ENCODE assay signal across 1 cellular context in the genomic region with DNA sequence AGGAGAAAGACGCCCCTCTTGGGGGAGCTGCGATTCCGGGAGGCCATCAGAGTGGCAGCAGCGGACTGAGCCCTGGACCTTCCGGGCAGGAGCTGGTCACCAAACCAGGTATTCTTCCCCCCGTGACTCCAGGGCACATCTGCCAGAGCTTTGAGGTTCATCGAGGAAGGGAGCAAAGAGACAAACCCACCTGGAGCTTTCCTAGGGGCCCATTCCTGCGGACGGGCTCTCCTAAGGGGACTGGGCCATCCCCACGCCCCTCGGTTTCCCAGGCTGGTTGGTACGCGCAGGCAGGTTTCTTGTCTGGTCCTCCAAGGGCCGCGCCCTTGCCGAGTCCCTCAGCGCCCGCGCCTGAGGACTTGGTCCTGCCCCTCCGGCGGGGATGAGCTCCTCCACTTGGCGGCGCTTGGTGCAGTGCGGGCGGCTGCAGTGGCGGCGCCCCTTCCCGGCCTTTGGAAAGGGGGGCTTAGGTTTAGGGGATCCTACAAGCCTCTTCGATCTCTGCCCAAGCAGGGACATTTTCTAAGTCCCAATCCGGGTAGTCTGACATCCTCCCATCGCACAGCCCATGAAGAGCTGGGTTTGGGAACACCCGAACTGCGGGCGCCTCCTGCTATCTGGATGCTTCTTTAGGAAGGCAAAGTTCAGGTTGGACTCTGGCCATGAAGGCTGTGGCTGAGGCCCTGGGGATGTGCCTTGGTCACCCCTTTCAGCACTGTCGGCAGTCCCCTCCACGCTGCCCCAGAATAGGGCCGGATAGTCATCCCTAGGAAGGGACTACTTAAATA.
TF ChIP-seq lines count a peak whose summit lies in the region.

No MANE protein-coding gene starts in this region.

TF ChIP-seq in HepG2, 621 proteins besides CTCF, POLR2A, EP300 and RAD21 (continued from another document and continues in another):
- TF ChIP-seq, protein P1, sequence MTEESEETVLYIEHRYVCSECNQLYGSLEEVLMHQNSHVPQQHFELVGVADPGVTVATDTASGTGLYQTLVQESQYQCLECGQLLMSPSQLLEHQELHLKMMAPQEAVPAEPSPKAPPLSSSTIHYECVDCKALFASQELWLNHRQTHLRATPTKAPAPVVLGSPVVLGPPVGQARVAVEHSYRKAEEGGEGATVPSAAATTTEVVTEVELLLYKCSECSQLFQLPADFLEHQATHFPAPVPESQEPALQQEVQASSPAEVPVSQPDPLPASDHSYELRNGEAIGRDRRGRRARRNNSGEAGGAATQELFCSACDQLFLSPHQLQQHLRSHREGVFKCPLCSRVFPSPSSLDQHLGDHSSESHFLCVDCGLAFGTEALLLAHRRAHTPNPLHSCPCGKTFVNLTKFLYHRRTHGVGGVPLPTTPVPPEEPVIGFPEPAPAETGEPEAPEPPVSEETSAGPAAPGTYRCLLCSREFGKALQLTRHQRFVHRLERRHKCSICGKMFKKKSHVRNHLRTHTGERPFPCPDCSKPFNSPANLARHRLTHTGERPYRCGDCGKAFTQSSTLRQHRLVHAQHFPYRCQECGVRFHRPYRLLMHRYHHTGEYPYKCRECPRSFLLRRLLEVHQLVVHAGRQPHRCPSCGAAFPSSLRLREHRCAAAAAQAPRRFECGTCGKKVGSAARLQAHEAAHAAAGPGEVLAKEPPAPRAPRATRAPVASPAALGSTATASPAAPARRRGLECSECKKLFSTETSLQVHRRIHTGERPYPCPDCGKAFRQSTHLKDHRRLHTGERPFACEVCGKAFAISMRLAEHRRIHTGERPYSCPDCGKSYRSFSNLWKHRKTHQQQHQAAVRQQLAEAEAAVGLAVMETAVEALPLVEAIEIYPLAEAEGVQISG (CRISPR knock-in tag; IDR thresholded peaks at IDR 0.05) = no peak
- TF ChIP-seq, protein P2, sequence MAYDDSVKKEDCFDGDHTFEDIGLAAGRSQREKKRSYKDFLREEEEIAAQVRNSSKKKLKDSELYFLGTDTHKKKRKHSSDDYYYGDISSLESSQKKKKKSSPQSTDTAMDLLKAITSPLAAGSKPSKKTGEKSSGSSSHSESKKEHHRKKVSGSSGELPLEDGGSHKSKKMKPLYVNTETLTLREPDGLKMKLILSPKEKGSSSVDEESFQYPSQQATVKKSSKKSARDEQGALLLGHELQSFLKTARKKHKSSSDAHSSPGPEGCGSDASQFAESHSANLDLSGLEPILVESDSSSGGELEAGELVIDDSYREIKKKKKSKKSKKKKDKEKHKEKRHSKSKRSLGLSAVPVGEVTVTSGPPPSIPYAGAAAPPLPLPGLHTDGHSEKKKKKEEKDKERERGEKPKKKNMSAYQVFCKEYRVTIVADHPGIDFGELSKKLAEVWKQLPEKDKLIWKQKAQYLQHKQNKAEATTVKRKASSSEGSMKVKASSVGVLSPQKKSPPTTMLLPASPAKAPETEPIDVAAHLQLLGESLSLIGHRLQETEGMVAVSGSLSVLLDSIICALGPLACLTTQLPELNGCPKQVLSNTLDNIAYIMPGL (CRISPR knock-in tag; IDR thresholded peaks at IDR 0.05; ENCODE audit: borderline replicate concordance in 1 of 2, low read depth in 1 of 2) = peak; percentile 68 to 74; a peak in 3 of 4 replicates
- TF ChIP-seq NPAS2 (CRISPR knock-in tag; IDR thresholded peaks at IDR 0.05; ENCODE audit: borderline replicate concordance) = 0 out of 2 replicates have a peak, but pooled peaks have one; percentile 2
- no peak for TF ChIP-seq ZNF24 (IDR thresholded peaks at IDR 0.05)
- TF ChIP-seq, protein P3, sequence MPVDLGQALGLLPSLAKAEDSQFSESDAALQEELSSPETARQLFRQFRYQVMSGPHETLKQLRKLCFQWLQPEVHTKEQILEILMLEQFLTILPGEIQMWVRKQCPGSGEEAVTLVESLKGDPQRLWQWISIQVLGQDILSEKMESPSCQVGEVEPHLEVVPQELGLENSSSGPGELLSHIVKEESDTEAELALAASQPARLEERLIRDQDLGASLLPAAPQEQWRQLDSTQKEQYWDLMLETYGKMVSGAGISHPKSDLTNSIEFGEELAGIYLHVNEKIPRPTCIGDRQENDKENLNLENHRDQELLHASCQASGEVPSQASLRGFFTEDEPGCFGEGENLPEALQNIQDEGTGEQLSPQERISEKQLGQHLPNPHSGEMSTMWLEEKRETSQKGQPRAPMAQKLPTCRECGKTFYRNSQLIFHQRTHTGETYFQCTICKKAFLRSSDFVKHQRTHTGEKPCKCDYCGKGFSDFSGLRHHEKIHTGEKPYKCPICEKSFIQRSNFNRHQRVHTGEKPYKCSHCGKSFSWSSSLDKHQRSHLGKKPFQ (CRISPR knock-in tag; IDR thresholded peaks at IDR 0.05; ENCODE audit: insufficient replicate concordance) = no peak
- TF ChIP-seq RARA (CRISPR knock-in tag; IDR thresholded peaks at IDR 0.05) = 0 out of 2 replicates have a peak, but pooled peaks have one; percentile 13
- 0 out of 2 replicates have a peak, but pooled peaks have one; percentile 52 for TF ChIP-seq ZFP82 (CRISPR knock-in tag; IDR thresholded peaks at IDR 0.05; ENCODE audit: borderline replicate concordance)
- 0 out of 2 replicates have a peak, but pooled peaks have one; percentile 1 for TF ChIP-seq ZBTB3 (CRISPR knock-in tag; IDR thresholded peaks at IDR 0.05; ENCODE audit: borderline replicate concordance, low read depth)
- no peak for TF ChIP-seq ZBTB20 (CRISPR knock-in tag; IDR thresholded peaks at IDR 0.05; ENCODE audit: borderline replicate concordance, low read depth)
- 0 out of 2 replicates have a peak, but pooled peaks have one; percentile 24 for TF ChIP-seq SALL2 (CRISPR knock-in tag; IDR thresholded peaks at IDR 0.05)
- 0 out of 2 replicates have a peak, but pooled peaks have one; percentile 11 for TF ChIP-seq ZNF263 (CRISPR knock-in tag; IDR thresholded peaks at IDR 0.05)
- TF ChIP-seq FOSL2 (CRISPR knock-in tag; IDR thresholded peaks at IDR 0.05) = peak; percentile 5; the same call in 1 of the 2 replicates
- TF ChIP-seq HHEX (CRISPR knock-in tag; IDR thresholded peaks at IDR 0.05) = no peak
- TF ChIP-seq ZNF547 (CRISPR knock-in tag; IDR thresholded peaks at IDR 0.05) = 0 out of 2 replicates have a peak, but pooled peaks have one; percentile 42
- TF ChIP-seq PAX8 (CRISPR knock-in tag; IDR thresholded peaks at IDR 0.05; ENCODE audit: borderline replicate concordance) = 0 out of 2 replicates have a peak, but pooled peaks have one; percentile 27
- TF ChIP-seq ZNF441 (CRISPR knock-in tag; IDR thresholded peaks at IDR 0.05; ENCODE audit: borderline replicate concordance) = peak; percentile 23; the same call in 1 of the 2 replicates
- TF ChIP-seq, protein P4, sequence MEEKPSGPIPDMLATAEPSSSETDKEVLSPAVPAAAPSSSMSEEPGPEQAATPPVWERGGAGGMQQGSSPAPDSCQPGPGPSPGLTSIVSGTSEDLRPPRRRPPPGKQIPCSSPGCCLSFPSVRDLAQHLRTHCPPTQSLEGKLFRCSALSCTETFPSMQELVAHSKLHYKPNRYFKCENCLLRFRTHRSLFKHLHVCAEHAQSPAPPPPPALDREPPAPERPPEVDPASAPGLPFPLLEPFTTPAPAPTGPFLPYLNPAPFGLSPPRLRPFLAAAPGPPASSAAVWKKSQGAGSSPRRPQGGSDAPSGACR (CRISPR knock-in tag; IDR thresholded peaks at IDR 0.05) = no peak; the same call in 1 of the 2 replicates
- TF ChIP-seq, protein P5, sequence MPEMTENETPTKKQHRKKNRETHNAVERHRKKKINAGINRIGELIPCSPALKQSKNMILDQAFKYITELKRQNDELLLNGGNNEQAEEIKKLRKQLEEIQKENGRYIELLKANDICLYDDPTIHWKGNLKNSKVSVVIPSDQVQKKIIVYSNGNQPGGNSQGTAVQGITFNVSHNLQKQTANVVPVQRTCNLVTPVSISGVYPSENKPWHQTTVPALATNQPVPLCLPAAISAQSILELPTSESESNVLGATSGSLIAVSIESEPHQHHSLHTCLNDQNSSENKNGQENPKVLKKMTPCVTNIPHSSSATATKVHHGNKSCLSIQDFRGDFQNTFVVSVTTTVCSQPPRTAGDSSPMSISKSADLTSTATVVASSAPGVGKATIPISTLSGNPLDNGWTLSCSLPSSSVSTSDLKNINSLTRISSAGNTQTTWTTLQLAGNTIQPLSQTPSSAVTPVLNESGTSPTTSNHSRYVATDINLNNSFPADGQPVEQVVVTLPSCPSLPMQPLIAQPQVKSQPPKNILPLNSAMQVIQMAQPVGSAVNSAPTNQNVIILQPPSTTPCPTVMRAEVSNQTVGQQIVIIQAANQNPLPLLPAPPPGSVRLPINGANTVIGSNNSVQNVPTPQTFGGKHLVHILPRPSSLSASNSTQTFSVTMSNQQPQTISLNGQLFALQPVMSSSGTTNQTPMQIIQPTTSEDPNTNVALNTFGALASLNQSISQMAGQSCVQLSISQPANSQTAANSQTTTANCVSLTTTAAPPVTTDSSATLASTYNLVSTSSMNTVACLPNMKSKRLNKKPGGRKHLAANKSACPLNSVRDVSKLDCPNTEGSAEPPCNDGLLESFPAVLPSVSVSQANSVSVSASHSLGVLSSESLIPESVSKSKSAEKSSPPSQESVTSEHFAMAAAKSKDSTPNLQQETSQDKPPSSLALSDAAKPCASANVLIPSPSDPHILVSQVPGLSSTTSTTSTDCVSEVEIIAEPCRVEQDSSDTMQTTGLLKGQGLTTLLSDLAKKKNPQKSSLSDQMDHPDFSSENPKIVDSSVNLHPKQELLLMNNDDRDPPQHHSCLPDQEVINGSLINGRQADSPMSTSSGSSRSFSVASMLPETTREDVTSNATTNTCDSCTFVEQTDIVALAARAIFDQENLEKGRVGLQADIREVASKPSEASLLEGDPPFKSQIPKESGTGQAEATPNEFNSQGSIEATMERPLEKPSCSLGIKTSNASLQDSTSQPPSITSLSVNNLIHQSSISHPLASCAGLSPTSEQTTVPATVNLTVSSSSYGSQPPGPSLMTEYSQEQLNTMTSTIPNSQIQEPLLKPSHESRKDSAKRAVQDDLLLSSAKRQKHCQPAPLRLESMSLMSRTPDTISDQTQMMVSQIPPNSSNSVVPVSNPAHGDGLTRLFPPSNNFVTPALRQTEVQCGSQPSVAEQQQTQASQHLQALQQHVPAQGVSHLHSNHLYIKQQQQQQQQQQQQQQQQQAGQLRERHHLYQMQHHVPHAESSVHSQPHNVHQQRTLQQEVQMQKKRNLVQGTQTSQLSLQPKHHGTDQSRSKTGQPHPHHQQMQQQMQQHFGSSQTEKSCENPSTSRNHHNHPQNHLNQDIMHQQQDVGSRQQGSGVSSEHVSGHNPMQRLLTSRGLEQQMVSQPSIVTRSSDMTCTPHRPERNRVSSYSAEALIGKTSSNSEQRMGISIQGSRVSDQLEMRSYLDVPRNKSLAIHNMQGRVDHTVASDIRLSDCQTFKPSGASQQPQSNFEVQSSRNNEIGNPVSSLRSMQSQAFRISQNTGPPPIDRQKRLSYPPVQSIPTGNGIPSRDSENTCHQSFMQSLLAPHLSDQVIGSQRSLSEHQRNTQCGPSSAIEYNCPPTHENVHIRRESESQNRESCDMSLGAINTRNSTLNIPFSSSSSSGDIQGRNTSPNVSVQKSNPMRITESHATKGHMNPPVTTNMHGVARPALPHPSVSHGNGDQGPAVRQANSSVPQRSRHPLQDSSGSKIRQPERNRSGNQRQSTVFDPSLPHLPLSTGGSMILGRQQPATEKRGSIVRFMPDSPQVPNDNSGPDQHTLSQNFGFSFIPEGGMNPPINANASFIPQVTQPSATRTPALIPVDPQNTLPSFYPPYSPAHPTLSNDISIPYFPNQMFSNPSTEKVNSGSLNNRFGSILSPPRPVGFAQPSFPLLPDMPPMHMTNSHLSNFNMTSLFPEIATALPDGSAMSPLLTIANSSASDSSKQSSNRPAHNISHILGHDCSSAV (CRISPR knock-in tag; IDR thresholded peaks at IDR 0.05; ENCODE audit: borderline replicate concordance) = 0 out of 2 replicates have a peak, but pooled peaks have one; percentile 24
- TF ChIP-seq, protein P6, sequence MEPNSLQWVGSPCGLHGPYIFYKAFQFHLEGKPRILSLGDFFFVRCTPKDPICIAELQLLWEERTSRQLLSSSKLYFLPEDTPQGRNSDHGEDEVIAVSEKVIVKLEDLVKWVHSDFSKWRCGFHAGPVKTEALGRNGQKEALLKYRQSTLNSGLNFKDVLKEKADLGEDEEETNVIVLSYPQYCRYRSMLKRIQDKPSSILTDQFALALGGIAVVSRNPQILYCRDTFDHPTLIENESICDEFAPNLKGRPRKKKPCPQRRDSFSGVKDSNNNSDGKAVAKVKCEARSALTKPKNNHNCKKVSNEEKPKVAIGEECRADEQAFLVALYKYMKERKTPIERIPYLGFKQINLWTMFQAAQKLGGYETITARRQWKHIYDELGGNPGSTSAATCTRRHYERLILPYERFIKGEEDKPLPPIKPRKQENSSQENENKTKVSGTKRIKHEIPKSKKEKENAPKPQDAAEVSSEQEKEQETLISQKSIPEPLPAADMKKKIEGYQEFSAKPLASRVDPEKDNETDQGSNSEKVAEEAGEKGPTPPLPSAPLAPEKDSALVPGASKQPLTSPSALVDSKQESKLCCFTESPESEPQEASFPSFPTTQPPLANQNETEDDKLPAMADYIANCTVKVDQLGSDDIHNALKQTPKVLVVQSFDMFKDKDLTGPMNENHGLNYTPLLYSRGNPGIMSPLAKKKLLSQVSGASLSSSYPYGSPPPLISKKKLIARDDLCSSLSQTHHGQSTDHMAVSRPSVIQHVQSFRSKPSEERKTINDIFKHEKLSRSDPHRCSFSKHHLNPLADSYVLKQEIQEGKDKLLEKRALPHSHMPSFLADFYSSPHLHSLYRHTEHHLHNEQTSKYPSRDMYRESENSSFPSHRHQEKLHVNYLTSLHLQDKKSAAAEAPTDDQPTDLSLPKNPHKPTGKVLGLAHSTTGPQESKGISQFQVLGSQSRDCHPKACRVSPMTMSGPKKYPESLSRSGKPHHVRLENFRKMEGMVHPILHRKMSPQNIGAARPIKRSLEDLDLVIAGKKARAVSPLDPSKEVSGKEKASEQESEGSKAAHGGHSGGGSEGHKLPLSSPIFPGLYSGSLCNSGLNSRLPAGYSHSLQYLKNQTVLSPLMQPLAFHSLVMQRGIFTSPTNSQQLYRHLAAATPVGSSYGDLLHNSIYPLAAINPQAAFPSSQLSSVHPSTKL (CRISPR knock-in tag; IDR thresholded peaks at IDR 0.05) = 0 out of 2 replicates have a peak, but pooled peaks have one; percentile 11
- TF ChIP-seq, protein P7, sequence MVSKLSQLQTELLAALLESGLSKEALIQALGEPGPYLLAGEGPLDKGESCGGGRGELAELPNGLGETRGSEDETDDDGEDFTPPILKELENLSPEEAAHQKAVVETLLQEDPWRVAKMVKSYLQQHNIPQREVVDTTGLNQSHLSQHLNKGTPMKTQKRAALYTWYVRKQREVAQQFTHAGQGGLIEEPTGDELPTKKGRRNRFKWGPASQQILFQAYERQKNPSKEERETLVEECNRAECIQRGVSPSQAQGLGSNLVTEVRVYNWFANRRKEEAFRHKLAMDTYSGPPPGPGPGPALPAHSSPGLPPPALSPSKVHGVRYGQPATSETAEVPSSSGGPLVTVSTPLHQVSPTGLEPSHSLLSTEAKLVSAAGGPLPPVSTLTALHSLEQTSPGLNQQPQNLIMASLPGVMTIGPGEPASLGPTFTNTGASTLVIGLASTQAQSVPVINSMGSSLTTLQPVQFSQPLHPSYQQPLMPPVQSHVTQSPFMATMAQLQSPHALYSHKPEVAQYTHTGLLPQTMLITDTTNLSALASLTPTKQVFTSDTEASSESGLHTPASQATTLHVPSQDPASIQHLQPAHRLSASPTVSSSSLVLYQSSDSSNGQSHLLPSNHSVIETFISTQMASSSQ (IDR thresholded peaks at IDR 0.05; ENCODE audit: low read depth) = no peak
- TF ChIP-seq, protein P7 (CRISPR knock-in tag; IDR thresholded peaks at IDR 0.05; ENCODE audit: borderline replicate concordance) = 0 out of 2 replicates have a peak, but pooled peaks have one; percentile 11
